26 cellular contexts compared by ENCODE assay signal in the genomic region with DNA sequence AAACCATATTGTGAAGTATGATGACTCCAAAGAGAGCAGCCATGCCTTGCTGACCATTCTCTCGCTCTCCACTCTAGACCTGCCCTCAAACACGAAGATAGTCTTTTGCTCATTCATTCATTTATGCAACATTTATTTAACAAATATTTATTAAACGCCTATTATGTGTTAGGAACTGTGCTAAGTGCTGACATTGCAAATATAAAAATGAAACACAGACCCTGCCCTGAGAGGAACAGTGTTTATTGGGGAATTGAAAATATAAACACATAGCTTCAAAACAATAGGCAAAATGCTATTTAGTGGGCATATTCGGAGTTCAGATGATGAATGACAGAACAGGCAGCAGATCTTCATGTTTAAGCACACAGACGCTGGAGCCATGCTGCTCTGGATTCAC.
"Had no signal": no experiment of that assay in that cellular context is flagged by ENCODE, and none has a peak within 500 bp of the region (broad histone marks: within the 10 kb centered on the region; RNA-seq: fewer than 3 reads in every experiment).

No MANE protein-coding gene starts in this region.

- H3K9me3 Mint-ChIP-seq: activated CD4-positive, alpha-beta memory T cell treated with anti-CD3 and anti-CD28 coated beads, Interleukin-2, amount 10 ng/mL, durations not matched to agents 7 days and 5 days; activated CD4-positive, alpha-beta T cell treated with anti-CD3 and anti-CD28 coated beads, Interleukin-2, amount 10 ng/mL, durations not matched to agents 7 days and 5 days; activated T-cell treated with anti-CD3 and anti-CD28 coated beads, Interleukin-2, amount 50 U/mL, for 4 hours; activated T-helper 17 cell treated with anti-CD3 and anti-CD28 coated beads, Interleukin-2, amount 50 U/mL, for 72 hours; WTC11 had no signal

- H3K4me3 Mint-ChIP-seq: activated CD4-positive, alpha-beta memory T cell treated with anti-CD3 and anti-CD28 coated beads, Interleukin-2, amount 10 ng/mL, durations not matched to agents 7 days and 5 days; activated CD4-positive, alpha-beta T cell treated with anti-CD3 and anti-CD28 coated beads, Interleukin-2, amount 10 ng/mL, durations not matched to agents 7 days and 5 days; activated naive CD8-positive, alpha-beta T cell; activated T-cell treated with anti-CD3 and anti-CD28 coated beads, Interleukin-2, amount 50 U/mL, for 4 hours; activated T-helper 17 cell treated with anti-CD3 and anti-CD28 coated beads, Interleukin-2, amount 50 U/mL, for 72 hours; effector memory CD8-positive, alpha-beta T cell; WTC11 had no signal

- FAIRE-seq: colon had no signal

- H3K36me3 ChIP-seq: adrenal gland, esophagus muscularis mucosa, gastroesophageal sphincter had no signal

- H3K4me3 ChIP-seq: adrenal gland, body of pancreas, esophagus muscularis mucosa, gastroesophageal sphincter had no signal

- DNase-seq: activated CD4-positive, alpha-beta memory T cell treated with anti-CD3 and anti-CD28 coated beads, Interleukin-2, amount 10 ng/mL, durations not matched to agents 7 days and 5 days; activated CD4-positive, alpha-beta T cell treated with anti-CD3 and anti-CD28 coated beads for 1 hour; activated CD4-positive, alpha-beta T cell treated with anti-CD3 and anti-CD28 coated beads for 4 hours; activated CD4-positive, alpha-beta T cell treated with anti-CD3 and anti-CD28 coated beads, Interleukin-2, amount 10 ng/mL, durations not matched to agents 7 days and 5 days; activated CD4-positive, alpha-beta T cell treated with anti-CD3 and anti-CD28 coated beads, Interleukin-2, amount 50 U/mL, for 4 hours; activated effector memory CD4-positive, alpha-beta T cell treated with Interleukin-2 at 50 U/mL for 16 hours; activated gamma-delta T cell treated with Interleukin-2 at 50 U/mL for 16 hours; activated naive CD4-positive, alpha-beta T cell treated with anti-CD3 and anti-CD28 coated beads, Interleukin-2, amount 50 U/mL, for 16 hours; activated naive CD4-positive, alpha-beta T cell treated with Interleukin-2 at 50 U/mL for 16 hours; activated T-cell treated with anti-CD3 and anti-CD28 coated beads, Interleukin-2, amount 50 U/mL, for 4 hours; adrenal gland; amygdala; aorta; body of pancreas; caudate nucleus; cortex of kidney; effector CD4-positive, alpha-beta T cell; effector memory CD8-positive, alpha-beta T cell; T-helper 2 cell had no signal

- H3K27me3 ChIP-seq: adrenal gland, body of pancreas, esophagus muscularis mucosa, foreskin keratinocyte, gastroesophageal sphincter had no signal

- H3K27me3 Mint-ChIP-seq: activated CD4-positive, alpha-beta memory T cell treated with anti-CD3 and anti-CD28 coated beads, Interleukin-2, amount 10 ng/mL, durations not matched to agents 7 days and 5 days; activated CD4-positive, alpha-beta T cell treated with anti-CD3 and anti-CD28 coated beads, Interleukin-2, amount 10 ng/mL, durations not matched to agents 7 days and 5 days; activated naive CD8-positive, alpha-beta T cell; activated T-helper 17 cell treated with anti-CD3 and anti-CD28 coated beads, Interleukin-2, amount 50 U/mL, for 72 hours had no signal

- H3K27ac ChIP-seq: adrenal gland, body of pancreas, esophagus muscularis mucosa, foreskin keratinocyte, gastroesophageal sphincter had no signal

- H3K36me3 Mint-ChIP-seq: activated naive CD8-positive, alpha-beta T cell; WTC11 had no signal

- H3K4me1 ChIP-seq: adrenal gland, body of pancreas, foreskin keratinocyte had no signal

- H3K27ac Mint-ChIP-seq: activated CD4-positive, alpha-beta memory T cell treated with anti-CD3 and anti-CD28 coated beads, Interleukin-2, amount 10 ng/mL, durations not matched to agents 7 days and 5 days; activated CD4-positive, alpha-beta T cell treated with anti-CD3 and anti-CD28 coated beads, Interleukin-2, amount 10 ng/mL, durations not matched to agents 7 days and 5 days; activated naive CD8-positive, alpha-beta T cell; activated T-helper 17 cell treated with anti-CD3 and anti-CD28 coated beads, Interleukin-2, amount 50 U/mL, for 72 hours; effector memory CD8-positive, alpha-beta T cell; WTC11 had no signal

- ATAC-seq: activated T-cell treated with anti-CD3 and anti-CD28 coated beads, Interleukin-2, amount 50 U/mL, for 4 hours; activated T-helper 17 cell treated with anti-CD3 and anti-CD28 coated beads, Interleukin-2, amount 50 U/mL, for 72 hours; body of pancreas; effector memory CD8-positive, alpha-beta T cell; foreskin keratinocyte; gastroesophageal sphincter had no signal

- H3K9me3 ChIP-seq: adrenal gland, body of pancreas, esophagus muscularis mucosa, gastroesophageal sphincter had no signal

- H3K4me1 Mint-ChIP-seq: activated CD4-positive, alpha-beta memory T cell treated with anti-CD3 and anti-CD28 coated beads, Interleukin-2, amount 10 ng/mL, durations not matched to agents 7 days and 5 days; activated CD4-positive, alpha-beta T cell treated with anti-CD3 and anti-CD28 coated beads, Interleukin-2, amount 10 ng/mL, durations not matched to agents 7 days and 5 days; activated T-helper 17 cell treated with anti-CD3 and anti-CD28 coated beads, Interleukin-2, amount 50 U/mL, for 72 hours had no signal
